26 cellular contexts compared by ENCODE assay signal in the genomic region with DNA sequence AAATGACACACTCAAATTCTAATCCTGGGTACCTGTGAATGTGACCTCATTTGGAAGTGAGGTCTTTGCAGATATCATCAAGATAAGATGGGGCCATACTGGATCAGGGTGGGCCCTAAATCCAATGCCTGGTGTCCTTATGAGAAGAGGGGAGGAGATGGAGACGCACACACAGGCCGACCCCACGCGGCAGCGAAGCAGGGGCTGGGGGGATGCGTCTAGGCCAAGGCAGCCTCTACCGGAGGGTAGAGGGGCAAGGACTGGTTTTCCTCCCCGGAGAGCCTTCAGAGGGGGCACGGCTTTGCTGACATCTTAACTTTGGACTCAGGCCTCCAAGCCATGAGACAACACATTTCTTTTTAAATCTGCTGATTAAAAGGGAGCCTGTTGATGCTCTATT.
"Had no signal": no experiment of that assay in that cellular context is flagged by ENCODE, and none has a peak within 500 bp of the region (broad histone marks: within the 10 kb centered on the region; RNA-seq: fewer than 3 reads in every experiment).

No MANE protein-coding gene starts in this region.

- H3K27me3 ChIP-seq: pancreas, right lobe of liver, sigmoid colon, stomach, thyroid gland, tibial nerve, upper lobe of left lung, uterus had no signal

- H3K27ac ChIP-seq: pancreas, prostate gland, right lobe of liver, sigmoid colon, stomach, thoracic aorta, thyroid gland, tibial nerve, upper lobe of left lung, uterus had no signal

- H3K4me3 ChIP-seq: pancreas, prostate gland, right lobe of liver, sigmoid colon, stomach, thoracic aorta, thyroid gland, tibial nerve, upper lobe of left lung, uterus had no signal

- H3K9me3 ChIP-seq: pancreas, prostate gland, right lobe of liver, thyroid gland had no signal

- H3K36me3 Mint-ChIP-seq: natural killer cell; stimulated activated effector memory CD8-positive, alpha-beta T cell treated with anti-CD3 and anti-CD28 coated beads, Interleukin-12 subunit alpha, Interleukin-12 subunit beta, amount 100 ng/mL, for 72 hours had no signal

- ATAC-seq: naive thymus-derived CD4-positive, alpha-beta T cell; natural killer cell; pancreas; right cardiac atrium; right lobe of liver; stimulated activated effector memory CD8-positive, alpha-beta T cell treated with anti-CD3 and anti-CD28 coated beads, Interleukin-12 subunit alpha, Interleukin-12 subunit beta, amount 100 ng/mL, for 72 hours; stimulated activated naive B cell treated with anti-CD40 and anti-IgM and Interleukin-4, amounts not matched to agents 10 μg/mL and 1 μg/mL and 100 μg/mL, for 72 hours had no signal

- H3K36me3 ChIP-seq: pancreas, prostate gland, right lobe of liver, sigmoid colon, thoracic aorta, thyroid gland, uterus had no signal

- H3K4me1 ChIP-seq: pancreas, prostate gland, right lobe of liver, thyroid gland had no signal

- H3K4me1 Mint-ChIP-seq: natural killer cell, nephron, neural crest cell had no signal

- H3K9me3 Mint-ChIP-seq: natural killer cell had no signal

- H3K27ac Mint-ChIP-seq: naive thymus-derived CD4-positive, alpha-beta T cell; natural killer cell; nephron; stimulated activated effector memory CD8-positive, alpha-beta T cell treated with anti-CD3 and anti-CD28 coated beads, Interleukin-12 subunit alpha, Interleukin-12 subunit beta, amount 100 ng/mL, for 72 hours; stimulated activated naive B cell treated with anti-CD40 and anti-IgM and Interleukin-4, amounts not matched to agents 10 μg/mL and 1 μg/mL and 100 μg/mL, for 72 hours; stimulated activated naive CD8-positive, alpha-beta T cell treated with anti-CD3 and anti-CD28 coated beads, Interleukin-15, Interleukin-2, amounts not matched to agents 100 ng/mL and 50 ng/mL, for 24 hours had no signal

- DNase-seq: naive thymus-derived CD4-positive, alpha-beta T cell; natural killer cell; occipital lobe; right lobe of liver; sigmoid colon; small intestine; stimulated activated CD4-positive, alpha-beta T cell treated with anti-CD3 and anti-CD28 coated beads, Interleukin-15, amount 100 ng/mL, for 24 hours; stimulated activated CD4-positive, alpha-beta T cell treated with anti-CD3 and anti-CD28 coated beads, Interleukin-2, amount 100 ng/mL, for 24 hours; stimulated activated CD4-positive, alpha-beta T cell treated with anti-CD3 and anti-CD28 coated beads, Interleukin-2, amount 100 ng/mL, for 48 hours; stimulated activated CD4-positive, alpha-beta T cell treated with anti-CD3 and anti-CD28 coated beads, Interleukin-4, amount 100 ng/mL, for 24 hours; stimulated activated naive B cell treated with anti-CD40 and anti-IgM and Interleukin-4, amounts not matched to agents 10 μg/mL and 1 μg/mL and 100 μg/mL, for 72 hours; stimulated activated naive CD4-positive, alpha-beta T cell treated with Interleukin-2 at 50 U/mL for 16 hours; stomach; thyroid gland; trophoblast cell; uterus had no signal

- H3K27me3 Mint-ChIP-seq: naive thymus-derived CD4-positive, alpha-beta T cell; stimulated activated naive B cell treated with anti-CD40 and anti-IgM and Interleukin-4, amounts not matched to agents 10 μg/mL and 1 μg/mL and 100 μg/mL, for 72 hours; stimulated activated naive CD8-positive, alpha-beta T cell treated with anti-CD3 and anti-CD28 coated beads, Interleukin-15, Interleukin-2, amounts not matched to agents 100 ng/mL and 50 ng/mL, for 24 hours had no signal

- H3K4me3 Mint-ChIP-seq: naive thymus-derived CD4-positive, alpha-beta T cell; natural killer cell; nephron; neural crest cell; stimulated activated effector memory CD8-positive, alpha-beta T cell treated with anti-CD3 and anti-CD28 coated beads, Interleukin-12 subunit alpha, Interleukin-12 subunit beta, amount 100 ng/mL, for 72 hours; stimulated activated naive B cell treated with anti-CD40 and anti-IgM and Interleukin-4, amounts not matched to agents 10 μg/mL and 1 μg/mL and 100 μg/mL, for 72 hours; stimulated activated naive CD8-positive, alpha-beta T cell treated with anti-CD3 and anti-CD28 coated beads, Interleukin-15, Interleukin-2, amounts not matched to agents 100 ng/mL and 50 ng/mL, for 24 hours had no signal
